ENCODE assay signal across 28 cellular contexts in genomic region chr4:104408893-104409292, GRCh38.
"Had no signal": no experiment of that assay in that cellular context is flagged by ENCODE, and none has a peak within 500 bp of the region (broad histone marks: within the 10 kb centered on the region; RNA-seq: fewer than 3 reads in every experiment).

No MANE protein-coding gene starts in this region.

- H3K36me3 ChIP-seq: heart left ventricle, lower lobe of right lung, right atrium auricular region, spleen, suprapubic skin, tibial artery, upper lobe of right lung had no signal

- H3K9me3 Mint-ChIP-seq: activated B cell treated with CpG ODN at 0.5 μM for 24 hours; activated naive CD4-positive, alpha-beta T cell treated with anti-CD3 and anti-CD28 coated beads, Interleukin-2, amount 50 U/mL, for 24 hours; activated naive CD8-positive, alpha-beta T cell treated with anti-CD3 and anti-CD28 coated beads, Interleukin-2, amount 50 U/mL, for 24 hours; activated T-helper 2 cell treated with anti-CD3 and anti-CD28 coated beads, Interferon-gamma antibody, Interleukin-2, Interleukin-4, amounts not matched to agents 10 μg/mL and 5 μg/mL and 100 μg/mL, durations not matched to agents 14 hours and 24 hours and 36 hours; nephron had no signal

- H3K4me3 Mint-ChIP-seq: activated B cell treated with CpG ODN at 0.5 μM for 24 hours; activated CD8-positive, alpha-beta memory T cell treated with anti-CD3 and anti-CD28 coated beads, Interleukin-2, amount 10 ng/mL, durations not matched to agents 7 days and 5 days; activated CD8-positive, alpha-beta T cell treated with anti-CD3 and anti-CD28 coated beads for 36 hours; activated naive CD4-positive, alpha-beta T cell treated with anti-CD3 and anti-CD28 coated beads, Interleukin-2, amount 50 U/mL, for 24 hours; activated naive CD8-positive, alpha-beta T cell treated with anti-CD3 and anti-CD28 coated beads, Interleukin-2, amount 50 U/mL, for 24 hours; immature natural killer cell; nephron had no signal

- H3K27ac Mint-ChIP-seq: activated B cell treated with CpG ODN at 0.5 μM for 24 hours; activated CD8-positive, alpha-beta memory T cell treated with anti-CD3 and anti-CD28 coated beads, Interleukin-2, amount 10 ng/mL, durations not matched to agents 7 days and 5 days; activated CD8-positive, alpha-beta T cell treated with anti-CD3 and anti-CD28 coated beads for 36 hours; activated naive CD4-positive, alpha-beta T cell treated with anti-CD3 and anti-CD28 coated beads, Interleukin-2, amount 50 U/mL, for 24 hours; activated naive CD8-positive, alpha-beta T cell treated with anti-CD3 and anti-CD28 coated beads, Interleukin-2, amount 50 U/mL, for 24 hours; activated T-helper 2 cell treated with anti-CD3 and anti-CD28 coated beads, Interferon-gamma antibody, Interleukin-2, Interleukin-4, amounts not matched to agents 10 μg/mL and 5 μg/mL and 100 μg/mL, durations not matched to agents 14 hours and 24 hours and 36 hours; immature natural killer cell had no signal

- H3K27me3 ChIP-seq: heart left ventricle, spleen, suprapubic skin, tibial artery, upper lobe of right lung had no signal

- H3K27ac ChIP-seq: heart left ventricle, lower lobe of right lung, parathyroid adenoma, psoas muscle, right atrium auricular region, spleen, suprapubic skin, tibial artery, upper lobe of right lung had no signal

- DNase-seq: activated B cell treated with CpG ODN at 0.5 μM for 24 hours; activated CD4-positive, alpha-beta T cell treated with anti-CD3 and anti-CD28 coated beads, Interleukin-2, amount 50 U/mL, for 1 hour; activated CD8-positive, alpha-beta memory T cell treated with anti-CD3 and anti-CD28 coated beads, Interleukin-2, amount 10 ng/mL, durations not matched to agents 7 days and 5 days; activated CD8-positive, alpha-beta T cell treated with anti-CD3 and anti-CD28 coated beads for 36 hours; activated naive CD8-positive, alpha-beta T cell treated with anti-CD3 and anti-CD28 coated beads, Interleukin-2, amount 50 U/mL, for 24 hours; activated T-cell treated with anti-CD3 and anti-CD28 coated beads, Interleukin-2, amount 50 U/mL, for 48 hours; amygdala; central memory CD4-positive, alpha-beta T cell; foreskin fibroblast; heart left ventricle; hypothalamus; immature natural killer cell; lower lobe of right lung; mucosa of descending colon; nucleus accumbens; psoas muscle; spleen; stimulated activated naive CD4-positive, alpha-beta T cell; T-helper 2 cell; tibial artery; upper lobe of right lung had no signal

- H2AFZ ChIP-seq: parathyroid adenoma had no signal

- H3K4me1 Mint-ChIP-seq: activated B cell treated with CpG ODN at 0.5 μM for 24 hours; activated CD8-positive, alpha-beta memory T cell treated with anti-CD3 and anti-CD28 coated beads, Interleukin-2, amount 10 ng/mL, durations not matched to agents 7 days and 5 days; activated naive CD4-positive, alpha-beta T cell treated with anti-CD3 and anti-CD28 coated beads, Interleukin-2, amount 50 U/mL, for 24 hours; activated naive CD8-positive, alpha-beta T cell treated with anti-CD3 and anti-CD28 coated beads, Interleukin-2, amount 50 U/mL, for 24 hours; immature natural killer cell had no signal

- H3K9ac ChIP-seq: parathyroid adenoma had no signal

- H3K27me3 Mint-ChIP-seq: activated B cell treated with CpG ODN at 0.5 μM for 24 hours; activated CD8-positive, alpha-beta memory T cell treated with anti-CD3 and anti-CD28 coated beads, Interleukin-2, amount 10 ng/mL, durations not matched to agents 7 days and 5 days; activated CD8-positive, alpha-beta T cell treated with anti-CD3 and anti-CD28 coated beads for 36 hours; activated naive CD4-positive, alpha-beta T cell treated with anti-CD3 and anti-CD28 coated beads, Interleukin-2, amount 50 U/mL, for 24 hours; activated naive CD8-positive, alpha-beta T cell treated with anti-CD3 and anti-CD28 coated beads, Interleukin-2, amount 50 U/mL, for 24 hours had no signal

- H3K4me3 ChIP-seq: heart left ventricle, lower lobe of right lung, mucosa of descending colon, psoas muscle, right atrium auricular region, spleen, suprapubic skin, tibial artery, upper lobe of right lung had no signal

- H3K36me3 Mint-ChIP-seq: activated CD8-positive, alpha-beta memory T cell treated with anti-CD3 and anti-CD28 coated beads, Interleukin-2, amount 10 ng/mL, durations not matched to agents 7 days and 5 days; activated naive CD4-positive, alpha-beta T cell treated with anti-CD3 and anti-CD28 coated beads, Interleukin-2, amount 50 U/mL, for 24 hours; immature natural killer cell had no signal

- H3K4me1 ChIP-seq: heart left ventricle, lower lobe of right lung, parathyroid adenoma, psoas muscle, right atrium auricular region, spleen, suprapubic skin, tibial artery, upper lobe of right lung had no signal

- ATAC-seq: activated CD8-positive, alpha-beta memory T cell treated with anti-CD3 and anti-CD28 coated beads, Interleukin-2, amount 10 ng/mL, durations not matched to agents 7 days and 5 days; activated CD8-positive, alpha-beta T cell treated with anti-CD3 and anti-CD28 coated beads for 36 hours; activated naive CD8-positive, alpha-beta T cell treated with anti-CD3 and anti-CD28 coated beads, Interleukin-2, amount 50 U/mL, for 24 hours; esophagus mucosa; heart left ventricle; lower lobe of right lung; mucosa of descending colon; psoas muscle; upper lobe of right lung had no signal

- H3K9me3 ChIP-seq: heart left ventricle, lower lobe of right lung, mucosa of descending colon, psoas muscle, right atrium auricular region, spleen, suprapubic skin, tibial artery, upper lobe of right lung had no signal

- H3K79me2 ChIP-seq: parathyroid adenoma had no signal
